Comparison of ENCODE assay signal across 1 cellular context in genomic region chr3:54321515-54321914, GRCh38.
TF ChIP-seq lines count a peak whose summit lies in the region.

No MANE protein-coding gene starts in this region.

TF ChIP-seq in GM23338, 12 proteins besides CTCF, POLR2A, EP300 and RAD21 (continued from another document):
- no peak for TF ChIP-seq ZNF462 (CRISPR knock-in tag; IDR thresholded peaks at IDR 0.05)
- no peak for TF ChIP-seq JUNB (IDR thresholded peaks at IDR 0.05; ENCODE audit: unreplicated experiment)
- TF ChIP-seq STAT1 (IDR thresholded peaks at IDR 0.05; ENCODE audit: unreplicated experiment): no peak
- TF ChIP-seq ZNF114 (CRISPR knock-in tag; IDR thresholded peaks at IDR 0.05): no peak
- no peak for TF ChIP-seq CREB1 (CRISPR knock-in tag; IDR thresholded peaks at IDR 0.05; ENCODE audit: low read depth)
- no peak for TF ChIP-seq NANOG (IDR thresholded peaks at IDR 0.05; ENCODE audit: borderline replicate concordance)
- no peak for TF ChIP-seq REST (IDR thresholded peaks at IDR 0.05; ENCODE audit: unreplicated experiment)
- TF ChIP-seq POLR2AphosphoS5 (IDR thresholded peaks at IDR 0.05; ENCODE audit: low read depth): no peak
